Comparison of ENCODE assay signal across 1 cellular context in genomic region chr2:8525582-8526402, GRCh38.
TF ChIP-seq lines count a peak whose summit lies in the region.

No MANE protein-coding gene starts in this region.

TF ChIP-seq in WTC11, 78 proteins besides CTCF, POLR2A, EP300 and RAD21 (continued from another document):
- TF ChIP-seq, protein P1, sequence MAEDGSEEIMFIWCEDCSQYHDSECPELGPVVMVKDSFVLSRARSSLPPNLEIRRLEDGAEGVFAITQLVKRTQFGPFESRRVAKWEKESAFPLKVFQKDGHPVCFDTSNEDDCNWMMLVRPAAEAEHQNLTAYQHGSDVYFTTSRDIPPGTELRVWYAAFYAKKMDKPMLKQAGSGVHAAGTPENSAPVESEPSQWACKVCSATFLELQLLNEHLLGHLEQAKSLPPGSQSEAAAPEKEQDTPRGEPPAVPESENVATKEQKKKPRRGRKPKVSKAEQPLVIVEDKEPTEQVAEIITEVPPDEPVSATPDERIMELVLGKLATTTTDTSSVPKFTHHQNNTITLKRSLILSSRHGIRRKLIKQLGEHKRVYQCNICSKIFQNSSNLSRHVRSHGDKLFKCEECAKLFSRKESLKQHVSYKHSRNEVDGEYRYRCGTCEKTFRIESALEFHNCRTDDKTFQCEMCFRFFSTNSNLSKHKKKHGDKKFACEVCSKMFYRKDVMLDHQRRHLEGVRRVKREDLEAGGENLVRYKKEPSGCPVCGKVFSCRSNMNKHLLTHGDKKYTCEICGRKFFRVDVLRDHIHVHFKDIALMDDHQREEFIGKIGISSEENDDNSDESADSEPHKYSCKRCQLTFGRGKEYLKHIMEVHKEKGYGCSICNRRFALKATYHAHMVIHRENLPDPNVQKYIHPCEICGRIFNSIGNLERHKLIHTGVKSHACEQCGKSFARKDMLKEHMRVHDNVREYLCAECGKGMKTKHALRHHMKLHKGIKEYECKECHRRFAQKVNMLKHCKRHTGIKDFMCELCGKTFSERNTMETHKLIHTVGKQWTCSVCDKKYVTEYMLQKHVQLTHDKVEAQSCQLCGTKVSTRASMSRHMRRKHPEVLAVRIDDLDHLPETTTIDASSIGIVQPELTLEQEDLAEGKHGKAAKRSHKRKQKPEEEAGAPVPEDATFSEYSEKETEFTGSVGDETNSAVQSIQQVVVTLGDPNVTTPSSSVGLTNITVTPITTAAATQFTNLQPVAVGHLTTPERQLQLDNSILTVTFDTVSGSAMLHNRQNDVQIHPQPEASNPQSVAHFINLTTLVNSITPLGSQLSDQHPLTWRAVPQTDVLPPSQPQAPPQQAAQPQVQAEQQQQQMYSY (CRISPR knock-in tag; IDR thresholded peaks at IDR 0.05) = peak; percentile 34; the same call in 1 of the 2 replicates
- peak; percentile 84 for TF ChIP-seq ZNF423 (CRISPR knock-in tag; IDR thresholded peaks at IDR 0.05)
